In genomic region chr10:71766717-71767419, GRCh38 we compare ENCODE assay signal across 8 cellular contexts. TPM values are rescaled to one million over a fixed set of nuclear protein-coding genes. Genes with fewer than 3 reads are reported as not detected.
DNase-seq lines count a peak whose midpoint lies in the region; ATAC-seq, FAIRE-seq and TF ChIP-seq lines count a peak whose summit lies in the region.

No MANE protein-coding gene starts in this region.

- no peaks in the 10 kb centered on the region for H3K9me3 ChIP-seq in T-helper 17 cell (ENCODE audit: control insufficient read depth, low read length, poor library complexity, severe bottlenecking)
- no peaks in the 10 kb centered on the region for H3K9me3 ChIP-seq in esophagus squamous epithelium

- TF ChIP-seq CTCF in esophagus squamous epithelium (IDR thresholded peaks at IDR 0.05): no peak

- no peak for TF ChIP-seq POLR2A in esophagus squamous epithelium (IDR thresholded peaks at IDR 0.05)

- H3K4me1 Mint-ChIP-seq in T-helper 17 cell: peaks cover 66% of the 10 kb centered on the region

- peaks cover 70 to 100% (median 93%) of the 10 kb centered on the region in 3 donors for H3K4me1 ChIP-seq in esophagus squamous epithelium

- H3K36me3 Mint-ChIP-seq in T-helper 17 cell (ENCODE audit: low read depth): peaks cover 5% of the 10 kb centered on the region

- DNase-seq in GM19239 (ENCODE audit: insufficient read length, low spot score) (no peak), T-helper 17 cell (no peak), esophagus squamous epithelium (lab: John Stamatoyannopoulos, UW) (no peak), non-pigmented ciliary epithelial cell (ENCODE audit: low read depth) (peak; percentile 94), Ammon's horn (ENCODE audit: low spot score) (no peak)
- DNase-seq in stimulated activated CD4-positive, alpha-beta T cell treated with anti-CD3 and anti-CD28 coated beads, Interleukin-1b, Interleukin-23, amount 100 ng/mL, for 48 hours: no peak

- H3K27me3 Mint-ChIP-seq in T-helper 17 cell: no peaks in the 10 kb centered on the region

- WGBS in esophagus squamous epithelium, 2 donors: 5 to 9% methylated on average over 4 to 7 of the region's 10 CpGs

- FAIRE-seq in GM19239 (lab: Jason Lieb, UNC): peak; percentile 21

- H3K36me3 ChIP-seq in esophagus squamous epithelium: peaks cover 0 to 34% (median 0%) of the 10 kb centered on the region in 3 donors

- ATAC-seq in T-helper 17 cell (no peak), GM21619 (IDR thresholded peaks at IDR 0.05; ENCODE audit: unreplicated experiment) (no peak), GM18511 (IDR thresholded peaks at IDR 0.05; ENCODE audit: unreplicated experiment) (no peak)

- H3K27ac Mint-ChIP-seq in T-helper 17 cell: peak overlapping the region; percentile 96

- H3K27me3 ChIP-seq in esophagus squamous epithelium: no peaks in the 10 kb centered on the region

- intact Hi-C loops in esophagus squamous epithelium (cut with DNase I): no loop called here

- H3K4me3 ChIP-seq in esophagus squamous epithelium: peak overlapping the region in 1 of 4 donors; percentile 24

- peak overlapping the region; percentile 91 to 99 (median 95) for H3K27ac ChIP-seq in esophagus squamous epithelium

- H3K4me3 Mint-ChIP-seq in T-helper 17 cell: peak overlapping the region; percentile 82

RNA-seq across cellular contexts. Expression of gene VSIR, which starts 6.5 kb away (rescaled TPM):
- total RNA-seq in T-helper 17 cell: 100 to 1,000 TPM; 119 to 124 TPM
- 10 to 100 TPM; 34.1 to 51.7 (median 44.8) TPM for total RNA-seq in esophagus squamous epithelium

RNA-seq across cellular contexts. Expression of gene C10orf105, which starts 47.3 kb away (rescaled TPM):
- total RNA-seq in T-helper 17 cell (under 1 TPM; 0.31 to 0.37 TPM), esophagus squamous epithelium (under 1 TPM in 2 of 4 donors, not detected in 2; under 0.01 to 0.15 TPM)
